ENCODE assay signal across 22 cellular contexts in genomic region chr17:32484628-32485027, GRCh38. TPM values are rescaled to one million over a fixed set of nuclear protein-coding genes. Genes with fewer than 3 reads are reported as not detected.
A peak's percentile ranks its signal among the peaks of the same experiment; 100 is the strongest.
DNase-seq lines count a peak whose midpoint lies in the region; ATAC-seq and TF ChIP-seq lines count a peak whose summit lies in the region.
"Had no signal": no experiment of that assay in that cellular context is flagged by ENCODE, and none has a peak within 500 bp of the region (broad histone marks: within the 10 kb centered on the region; RNA-seq: fewer than 3 reads in every experiment).

No MANE protein-coding gene starts in this region.

- intact Hi-C loops in left ventricle myocardium inferior (cut with micrococcal nuclease) (no loop called here), cardiac septum (cut with DNase I) (loop anchor here (5.0 to 10.0 kb wide), 3 partner anchors 33 to 268 kb away; no protein-coding TSS in a partner anchor), upper lobe of right lung (cut with DNase I) (no loop called here)

- ATAC-seq in T-helper 17 cell = no peak
- ATAC-seq in upper lobe of right lung = no peak
- ATAC-seq: activated CD4-positive, alpha-beta T cell treated with anti-CD3 and anti-CD28 coated beads for 36 hours; activated CD8-positive, alpha-beta memory T cell treated with anti-CD3 and anti-CD28 coated beads, Interleukin-2, amount 10 ng/mL, durations not matched to agents 7 days and 5 days had no signal

- H3K27ac Mint-ChIP-seq in T-helper 17 cell (peak overlapping the region; percentile 92), nephron (peak overlapping the region in 1 of 3 experiments; percentile 95)
- H3K27ac Mint-ChIP-seq: activated CD8-positive, alpha-beta memory T cell treated with anti-CD3 and anti-CD28 coated beads, Interleukin-2, amount 10 ng/mL, durations not matched to agents 7 days and 5 days; nephron progenitor cell had no signal

- peaks cover 29% of the 10 kb centered on the region for H3K36me3 ChIP-seq in left ventricle myocardium inferior
- H3K36me3 ChIP-seq in upper lobe of right lung = peaks cover 34% of the 10 kb centered on the region

- no peaks in the 10 kb centered on the region for H3K9me3 ChIP-seq in left ventricle myocardium inferior (replicated peaks)
- no peaks in the 10 kb centered on the region for H3K9me3 ChIP-seq in T-helper 17 cell (ENCODE audit: control insufficient read depth, low read length, poor library complexity, severe bottlenecking)
- H3K9me3 ChIP-seq in upper lobe of right lung = no peaks in the 10 kb centered on the region
- H3K9me3 ChIP-seq: suprapubic skin had no signal

- H3K4me1 ChIP-seq in left ventricle myocardium inferior = peaks cover 48% of the 10 kb centered on the region
- H3K4me1 ChIP-seq in upper lobe of right lung = peaks cover 17% of the 10 kb centered on the region

- H3K27me3 Mint-ChIP-seq in T-helper 17 cell = no peaks in the 10 kb centered on the region
- no peaks in the 10 kb centered on the region for H3K27me3 Mint-ChIP-seq in nephron (ENCODE audit: low read depth)
- H3K27me3 Mint-ChIP-seq: activated CD4-positive, alpha-beta T cell treated with anti-CD3 and anti-CD28 coated beads for 36 hours; central memory CD8-positive, alpha-beta T cell; progenitor cell of endocrine pancreas had no signal

- no peaks in the 10 kb centered on the region for H3K9me3 Mint-ChIP-seq in nephron
- H3K9me3 Mint-ChIP-seq: central memory CD8-positive, alpha-beta T cell; nephron progenitor cell had no signal

- H3K27me3 ChIP-seq in left ventricle myocardium inferior (ENCODE audit: low read depth) = no peaks in the 10 kb centered on the region
- H3K27me3 ChIP-seq in upper lobe of right lung = no peaks in the 10 kb centered on the region
- H3K27me3 ChIP-seq: suprapubic skin had no signal

- H3K27ac ChIP-seq in left ventricle myocardium inferior (replicated peaks) (peak overlapping the region; percentile 73), upper lobe of right lung (no peak overlapping the region)
- H3K27ac ChIP-seq: suprapubic skin had no signal

- H3K4me1 Mint-ChIP-seq in T-helper 17 cell = peaks cover 29% of the 10 kb centered on the region
- H3K4me1 Mint-ChIP-seq in nephron = peaks cover 44% of the 10 kb centered on the region

- no peak for DNase-seq in left ventricle myocardium inferior
- DNase-seq in cardiac septum (ENCODE audit: low spot score) = no peak
- DNase-seq in T-helper 17 cell = no peak
- DNase-seq in upper lobe of right lung = peak; percentile 39
- no peak for DNase-seq in hepatic stellate cell (ENCODE audit: low spot score)
- DNase-seq in NCI-H1105 (lab: John Stamatoyannopoulos, UW) = no peak
- DNase-seq in activated gamma-delta T cell (lab: John Stamatoyannopoulos, UW) = no peak
- DNase-seq: activated CD8-positive, alpha-beta memory T cell treated with anti-CD3 and anti-CD28 coated beads, Interleukin-2, amount 10 ng/mL, durations not matched to agents 7 days and 5 days; KG1; mesenchymal stem cell; MV-4-11; NCI-H187; NCI-H748 treated with DMSO at 0.1 percent for 48 hours; nephron progenitor cell; OCI-M1; SHP77; SW 1271 had no signal

- H3K4me3 Mint-ChIP-seq in T-helper 17 cell (no peak overlapping the region), nephron (peak overlapping the region; percentile 36 to 60 (median 53))
- H3K4me3 Mint-ChIP-seq: activated CD8-positive, alpha-beta memory T cell treated with anti-CD3 and anti-CD28 coated beads, Interleukin-2, amount 10 ng/mL, durations not matched to agents 7 days and 5 days had no signal

- H3K36me3 Mint-ChIP-seq in T-helper 17 cell (ENCODE audit: low read depth) = peaks cover 10% of the 10 kb centered on the region
- peaks cover 28% of the 10 kb centered on the region for H3K36me3 Mint-ChIP-seq in nephron (ENCODE audit: low read depth)

- no peak for TF ChIP-seq CTCF in left ventricle myocardium inferior (IDR thresholded peaks at IDR 0.05; ENCODE audit: borderline replicate concordance)
- no peak for TF ChIP-seq CTCF in nephron (IDR thresholded peaks at IDR 0.05; ENCODE audit: unreplicated experiment in 3 of 3)
- TF ChIP-seq CTCF in upper lobe of right lung (IDR thresholded peaks at IDR 0.05) = no peak

- H3K4me3 ChIP-seq in left ventricle myocardium inferior (no peak overlapping the region), upper lobe of right lung (no peak overlapping the region)
- H3K4me3 ChIP-seq: suprapubic skin had no signal

RNA-seq across cellular contexts. Expression of gene CDK5R1, which starts 2.2 kb away (rescaled TPM):
- total RNA-seq in left ventricle myocardium inferior (1.5 TPM), cardiac septum (1.5 TPM), T-helper 17 cell (1 to 10 TPM; 8.0 to 8.2 TPM), upper lobe of right lung (1.6 TPM)

RNA-seq across cellular contexts. Expression of gene PSMD11, which starts 40.3 kb away (rescaled TPM):
- total RNA-seq in left ventricle myocardium inferior = 63.7 TPM
- 81.7 TPM for total RNA-seq in cardiac septum
- total RNA-seq in T-helper 17 cell = 10 to 100 TPM; 66.1 to 81.7 TPM
- total RNA-seq in upper lobe of right lung = 62.8 TPM
